ENCODE assay signal across 11 cellular contexts in genomic region chr3:108088146-108088545, GRCh38.
A peak's percentile ranks its signal among the peaks of the same experiment; 100 is the strongest.
DNase-seq lines count a peak whose midpoint lies in the region; ATAC-seq and TF ChIP-seq lines count a peak whose summit lies in the region.
"Had no signal": no experiment of that assay in that cellular context is flagged by ENCODE, and none has a peak within 500 bp of the region (broad histone marks: within the 10 kb centered on the region; RNA-seq: fewer than 3 reads in every experiment).

No MANE protein-coding gene starts in this region.

- no peak overlapping the region for H3K4me3 Mint-ChIP-seq in stimulated activated effector memory CD8-positive, alpha-beta T cell treated with anti-CD3 and anti-CD28 coated beads, Interleukin-12 subunit alpha, Interleukin-12 subunit beta, amount 100 ng/mL, for 72 hours

- H3K4me1 Mint-ChIP-seq in stimulated activated effector memory CD8-positive, alpha-beta T cell treated with anti-CD3 and anti-CD28 coated beads, Interleukin-12 subunit alpha, Interleukin-12 subunit beta, amount 100 ng/mL, for 72 hours, result peaks cover 24% of the 10 kb centered on the region

- H3K4me3 ChIP-seq in fibroblast of pulmonary artery (replicated peaks; ENCODE audit: low read depth, low read length), result peak overlapping the region; percentile 89
- H3K4me3 ChIP-seq: A549, cardiac muscle cell had no signal

- peaks cover 24% of the 10 kb centered on the region for H3K36me3 Mint-ChIP-seq in stimulated activated effector memory CD8-positive, alpha-beta T cell treated with anti-CD3 and anti-CD28 coated beads, Interleukin-12 subunit alpha, Interleukin-12 subunit beta, amount 100 ng/mL, for 72 hours

- TF ChIP-seq POLR2A in GM18505 (IDR thresholded peaks at IDR 0.05; ENCODE audit: borderline replicate concordance, extremely low read depth, insufficient read depth, insufficient read length), result no peak

- TF ChIP-seq CTCF in fibroblast of pulmonary artery (IDR thresholded peaks at IDR 0.05; ENCODE audit: low read length, missing control alignments), result no peak

- no peak for ATAC-seq in stimulated activated effector memory CD8-positive, alpha-beta T cell treated with anti-CD3 and anti-CD28 coated beads, Interleukin-12 subunit alpha, Interleukin-12 subunit beta, amount 100 ng/mL, for 72 hours
- ATAC-seq in GM18505 (IDR thresholded peaks at IDR 0.05; ENCODE audit: unreplicated experiment), result no peak
- ATAC-seq: A549 had no signal

- DNase-seq in NOMO-1 treated with DMSO at 0.1 percent for 48 hours (lab: John Stamatoyannopoulos, UW; ENCODE audit: unreplicated experiment), result peak; percentile 12
- no peak for DNase-seq in NOMO-1 treated with dmso at 0.1 percent for 144 hours (lab: John Stamatoyannopoulos, UW; ENCODE audit: unreplicated experiment)
- peak; percentile 50 for DNase-seq in NCI-H69 (lab: John Stamatoyannopoulos, UW)
- no peak for DNase-seq in fibroblast of pulmonary artery (ENCODE audit: low read depth)
- no peak for DNase-seq in stimulated activated effector memory CD8-positive, alpha-beta T cell treated with anti-CD3 and anti-CD28 coated beads, Interleukin-12 subunit alpha, Interleukin-12 subunit beta, amount 100 ng/mL, for 72 hours (ENCODE audit: low spot score in 2 of 2)
- DNase-seq in activated effector memory CD4-positive, alpha-beta T cell treated with anti-CD3 and anti-CD28 coated beads, Interleukin-2, amount 50 U/mL, for 16 hours, result no peak
- DNase-seq in germinal center (ENCODE audit: low spot score), result no peak
- DNase-seq: transverse colon had no signal

- H3K9me3 Mint-ChIP-seq in stimulated activated effector memory CD8-positive, alpha-beta T cell treated with anti-CD3 and anti-CD28 coated beads, Interleukin-12 subunit alpha, Interleukin-12 subunit beta, amount 100 ng/mL, for 72 hours, result peaks cover 4% of the 10 kb centered on the region

- H3K27ac Mint-ChIP-seq in stimulated activated effector memory CD8-positive, alpha-beta T cell treated with anti-CD3 and anti-CD28 coated beads, Interleukin-12 subunit alpha, Interleukin-12 subunit beta, amount 100 ng/mL, for 72 hours, result peak overlapping the region; percentile 21

Comparison
In these comparisons a context has a peak if more than half of its experiments do, and no peak if none do; other contexts are left out.
1. DNase-seq: peak in NOMO-1 treated with DMSO at 0.1 percent for 48 hours (single experiment) and NCI-H69 (single experiment); none in NOMO-1 treated with dmso at 0.1 percent for 144 hours (single experiment), fibroblast of pulmonary artery (single experiment), stimulated activated effector memory CD8-positive, alpha-beta T cell treated with anti-CD3 and anti-CD28 coated beads, Interleukin-12 subunit alpha, Interleukin-12 subunit beta, amount 100 ng/mL, for 72 hours (0 of 2), activated effector memory CD4-positive, alpha-beta T cell treated with anti-CD3 and anti-CD28 coated beads, Interleukin-2, amount 50 U/mL, for 16 hours (single experiment) and germinal center (single experiment).